In the genomic region with DNA sequence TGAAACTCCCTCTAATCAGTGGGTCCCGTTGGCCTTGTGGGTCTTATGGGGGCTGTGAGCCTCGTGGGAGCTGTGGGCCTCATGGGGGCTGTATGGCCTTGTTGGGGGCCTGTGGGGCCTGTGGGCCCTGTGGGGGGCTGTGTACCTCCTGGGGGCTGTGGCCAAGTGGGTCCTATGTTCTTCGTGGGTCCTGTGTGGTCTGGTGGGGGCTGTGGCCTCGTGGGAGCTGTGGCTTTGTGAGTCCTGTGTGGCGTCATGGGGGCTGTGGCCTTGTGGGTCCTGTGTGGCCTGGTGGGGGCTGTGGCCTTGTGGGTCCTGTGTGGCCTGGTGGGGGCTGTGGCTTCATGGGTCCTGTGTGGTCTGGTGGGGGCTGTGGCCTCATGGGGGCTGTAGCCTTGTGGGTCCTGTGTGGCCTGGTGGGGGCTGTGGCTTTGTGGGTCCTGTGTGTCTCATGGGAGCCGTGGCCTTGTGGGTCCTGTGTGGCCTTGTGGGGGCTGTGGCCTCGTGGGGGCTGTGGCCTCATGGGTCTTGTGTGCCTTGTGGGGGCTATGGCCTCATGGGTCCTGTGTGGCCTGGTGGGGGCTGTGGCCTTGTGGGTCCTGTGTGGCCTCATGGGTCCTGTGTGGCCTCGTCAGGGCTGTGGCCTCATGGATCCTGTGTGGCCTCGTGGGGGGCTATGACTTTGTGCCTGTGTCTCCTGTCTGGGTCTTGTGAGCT, we compare ENCODE assay signal across 24 cellular contexts.
"Had no signal": no experiment of that assay in that cellular context is flagged by ENCODE, and none has a peak within 500 bp of the region (broad histone marks: within the 10 kb centered on the region; RNA-seq: fewer than 3 reads in every experiment).

No MANE protein-coding gene starts in this region.

- H3K27ac ChIP-seq: colonic mucosa, epithelial cell of prostate, tibial nerve had no signal

- H3K4me3 ChIP-seq: colonic mucosa, skin epidermis, tibial nerve had no signal

- H3K27me3 Mint-ChIP-seq: activated CD4-positive, alpha-beta T cell treated with anti-CD3 and anti-CD28 coated beads for 36 hours; activated CD8-positive, alpha-beta memory T cell treated with anti-CD3 and anti-CD28 coated beads, Interleukin-2, amount 10 ng/mL, durations not matched to agents 7 days and 5 days; activated naive CD8-positive, alpha-beta T cell; memory B cell; naive thymus-derived CD8-positive, alpha-beta T cell had no signal

- DNase-seq: activated CD4-positive, alpha-beta T cell treated with anti-CD3 and anti-CD28 coated beads for 36 hours; activated CD4-positive, CD25-positive, alpha-beta regulatory T cell; activated CD8-positive, alpha-beta memory T cell treated with anti-CD3 and anti-CD28 coated beads, Interleukin-2, amount 10 ng/mL, durations not matched to agents 7 days and 5 days; activated CD8-positive, alpha-beta T cell treated with anti-CD3 and anti-CD28 coated beads, Interleukin-2, amount 10 ng/mL, durations not matched to agents 7 days and 5 days; activated naive CD4-positive, alpha-beta T cell treated with Interleukin-2 at 50 U/mL for 16 hours; activated T-cell treated with anti-CD3 and anti-CD28 coated beads, Interleukin-2, amount 50 U/mL, for 48 hours; anterior cingulate cortex; colonic mucosa; effector CD8-positive, alpha-beta T cell; islet precursor cell; stimulated activated CD4-positive, alpha-beta T cell treated with anti-CD3 and anti-CD28 coated beads, Interleukin-12 subunit alpha, Interleukin-12 subunit beta, amount 100 ng/mL, for 4 hours; stimulated activated CD4-positive, alpha-beta T cell treated with anti-CD3 and anti-CD28 coated beads, Interleukin-4, amount 100 ng/mL, for 1 hour; T-helper 1 cell had no signal

- H3K27me3 ChIP-seq: colonic mucosa, tibial nerve had no signal

- ATAC-seq: activated CD4-positive, alpha-beta T cell treated with anti-CD3 and anti-CD28 coated beads for 36 hours; activated CD8-positive, alpha-beta memory T cell treated with anti-CD3 and anti-CD28 coated beads, Interleukin-2, amount 10 ng/mL, durations not matched to agents 7 days and 5 days; activated CD8-positive, alpha-beta T cell treated with anti-CD3 and anti-CD28 coated beads, Interleukin-2, amount 10 ng/mL, durations not matched to agents 7 days and 5 days; naive thymus-derived CD8-positive, alpha-beta T cell; sciatic nerve had no signal

- H3K9me3 Mint-ChIP-seq: activated T-helper 2 cell treated with anti-CD3 and anti-CD28 coated beads, Interferon-gamma antibody, Interleukin-2, Interleukin-4, amounts not matched to agents 10 μg/mL and 5 μg/mL and 100 μg/mL, durations not matched to agents 14 hours and 24 hours and 36 hours; memory B cell; naive thymus-derived CD8-positive, alpha-beta T cell had no signal

- H3K36me3 ChIP-seq: colonic mucosa had no signal

- H3K9me3 ChIP-seq: colonic mucosa, tibial nerve had no signal

- H3K4me3 Mint-ChIP-seq: activated CD4-positive, alpha-beta T cell treated with anti-CD3 and anti-CD28 coated beads for 36 hours; activated CD8-positive, alpha-beta memory T cell treated with anti-CD3 and anti-CD28 coated beads, Interleukin-2, amount 10 ng/mL, durations not matched to agents 7 days and 5 days; activated CD8-positive, alpha-beta T cell treated with anti-CD3 and anti-CD28 coated beads, Interleukin-2, amount 10 ng/mL, durations not matched to agents 7 days and 5 days; activated naive CD8-positive, alpha-beta T cell; memory B cell; naive thymus-derived CD8-positive, alpha-beta T cell had no signal

- FAIRE-seq: bronchial epithelial cell, endometrium, frontal cortex had no signal

- H3K27ac Mint-ChIP-seq: activated CD4-positive, alpha-beta T cell treated with anti-CD3 and anti-CD28 coated beads for 36 hours; activated CD8-positive, alpha-beta memory T cell treated with anti-CD3 and anti-CD28 coated beads, Interleukin-2, amount 10 ng/mL, durations not matched to agents 7 days and 5 days; activated CD8-positive, alpha-beta T cell treated with anti-CD3 and anti-CD28 coated beads, Interleukin-2, amount 10 ng/mL, durations not matched to agents 7 days and 5 days; activated naive CD8-positive, alpha-beta T cell; activated T-helper 2 cell treated with anti-CD3 and anti-CD28 coated beads, Interferon-gamma antibody, Interleukin-2, Interleukin-4, amounts not matched to agents 10 μg/mL and 5 μg/mL and 100 μg/mL, durations not matched to agents 14 hours and 24 hours and 36 hours; memory B cell had no signal
